In genomic region chr15:92097473-92098178, GRCh38 we compare ENCODE assay signal across 8 cellular contexts.
DNase-seq lines count a peak whose midpoint lies in the region; ATAC-seq and TF ChIP-seq lines count a peak whose summit lies in the region.

No MANE protein-coding gene starts in this region.

- no peaks in the 10 kb centered on the region for H3K4me1 Mint-ChIP-seq in MCF 10A (ENCODE audit: insufficient read depth, unreplicated experiment)

- H3K27me3 Mint-ChIP-seq in MCF 10A (ENCODE audit: insufficient read depth, unreplicated experiment): no peaks in the 10 kb centered on the region

- POLR2A ChIA-PET in MCF 10A (lab: Yijun Ruan, JAX): no interaction called here

- no peaks in the 10 kb centered on the region for H3K36me3 Mint-ChIP-seq in MCF 10A (ENCODE audit: insufficient read depth, unreplicated experiment)

- ATAC-seq in GM21723 (IDR thresholded peaks at IDR 0.05; ENCODE audit: unreplicated experiment) (peak; percentile 45), GM18858 (IDR thresholded peaks at IDR 0.05; ENCODE audit: unreplicated experiment) (no peak)

- H3K9me3 Mint-ChIP-seq in MCF 10A (ENCODE audit: unreplicated experiment): no peaks in the 10 kb centered on the region

- intact Hi-C loops in MCF 10A (cut with micrococcal nuclease): loop anchor here (1.0 to 10.0 kb wide), 6 partner anchors 129 to 618 kb away; no protein-coding TSS in a partner anchor

- DNase-seq in GM03348 (ENCODE audit: low spot score): peak; percentile 82
- DNase-seq in Kasumi-1 (lab: John Stamatoyannopoulos, UW): peak; percentile 85 to 86
- DNase-seq in T-helper 2 cell: peak in 4 of 5 experiments; percentile 8 to 57 (median 19)
- DNase-seq in MCF 10A (ENCODE audit: unreplicated experiment): peak; percentile 61
- DNase-seq in islet precursor cell: peak; percentile 79
- peak; percentile 36 to 38 for DNase-seq in stimulated activated CD4-positive, alpha-beta T cell treated with anti-CD3 and anti-CD28 coated beads, Interleukin-2, amount 100 ng/mL, for 48 hours

- H3K4me3 Mint-ChIP-seq in MCF 10A (ENCODE audit: unreplicated experiment): no peak overlapping the region

- H3K27ac Mint-ChIP-seq in MCF 10A (ENCODE audit: low read depth, unreplicated experiment): no peak overlapping the region

- TF ChIP-seq CTCF in MCF 10A (IDR thresholded peaks at IDR 0.05; ENCODE audit: unreplicated experiment): peak; percentile 80

- no TSS peak for BruUV-seq in MCF 10A (replicated peaks; lab: Mats Ljungman, UMichigan)

- CTCF ChIA-PET in MCF 10A (lab: Yijun Ruan, JAX): interaction anchor here (0.5 to 4.8 kb wide), 19 partner anchors 9 to 809 kb away, joined by 3 to 62 read pairs (median 4); no protein-coding TSS in a partner anchor

Comparison
In these comparisons a context has a peak if more than half of its experiments do, and no peak if none do; other contexts are left out.
1. DNase-seq: peak in every context shown above with its lines; median percentile 86 in Kasumi-1; 82 in GM03348; 79 in islet precursor cell; 61 in MCF 10A; 37 in stimulated activated CD4-positive, alpha-beta T cell treated with anti-CD3 and anti-CD28 coated beads, Interleukin-2, amount 100 ng/mL, for 48 hours; 19 in T-helper 2 cell.